ENCODE assay signal across 19 cellular contexts in the genomic region with DNA sequence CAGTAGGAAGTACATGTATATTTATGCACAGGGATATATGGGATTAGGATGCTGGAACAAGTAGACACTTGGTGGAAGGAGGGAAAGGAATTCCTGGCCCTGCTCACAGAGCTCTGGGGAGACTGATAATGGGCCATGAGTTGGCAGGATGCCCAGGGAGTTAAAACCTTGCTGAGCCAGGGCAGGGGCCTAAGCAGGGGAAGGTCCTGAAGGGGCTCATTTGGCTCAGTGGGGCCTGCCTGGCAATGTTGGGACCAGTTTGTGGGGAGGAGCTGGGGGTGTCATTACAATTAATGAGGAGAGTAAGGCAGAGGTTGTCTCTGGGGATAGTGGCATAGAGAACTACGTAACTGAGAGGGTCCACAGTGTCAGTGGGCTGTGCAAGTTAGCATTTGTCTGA.
DNase-seq lines count a peak whose midpoint lies in the region; ATAC-seq and TF ChIP-seq lines count a peak whose summit lies in the region.
"Had no signal": no experiment of that assay in that cellular context is flagged by ENCODE, and none has a peak within 500 bp of the region (broad histone marks: within the 10 kb centered on the region; RNA-seq: fewer than 3 reads in every experiment).

No MANE protein-coding gene starts in this region.

- no peak overlapping the region for H2BK5ac ChIP-seq in trophoblast cell (ENCODE audit: low read depth, low read length, poor library complexity)

- no peak overlapping the region for H4K91ac ChIP-seq in trophoblast cell (ENCODE audit: low read depth, low read length)

- H3K18ac ChIP-seq in trophoblast cell (ENCODE audit: low read length) = no peak overlapping the region

- H2AK5ac ChIP-seq in trophoblast cell (ENCODE audit: low read length) = no peak overlapping the region

- H3K36me3 ChIP-seq in right atrium auricular region (no peaks in the 10 kb centered on the region), cardiac muscle cell (no peaks in the 10 kb centered on the region), trophoblast cell (ENCODE audit: control insufficient read depth in 1 of 2, insufficient read depth in 2 of 2, low read length in 2 of 2) (no peaks in the 10 kb centered on the region)
- H3K36me3 ChIP-seq in effector memory CD4-positive, alpha-beta T cell (ENCODE audit: control insufficient read depth, insufficient read depth, low read length) = no peaks in the 10 kb centered on the region
- H3K36me3 ChIP-seq: gastrocnemius medialis, stomach, vagina had no signal

- H3K4me1 ChIP-seq in right atrium auricular region (peaks cover 0 to 6% of the 10 kb centered on the region in 2 donors), cardiac muscle cell (ENCODE audit: low read depth) (peaks cover 3% of the 10 kb centered on the region), trophoblast cell (ENCODE audit: control insufficient read depth in 1 of 2, insufficient read depth in 2 of 2, low read length in 2 of 2) (no peaks in the 10 kb centered on the region)
- no peaks in the 10 kb centered on the region for H3K4me1 ChIP-seq in effector memory CD4-positive, alpha-beta T cell (ENCODE audit: control insufficient read depth, insufficient read depth, low read length, poor library complexity, severe bottlenecking)

- no peak overlapping the region for H3K14ac ChIP-seq in trophoblast cell (ENCODE audit: low read length)

- intact Hi-C loops in Right ventricle myocardium superior (cut with DNase I) = no loop called here

- no peak overlapping the region for H2AFZ ChIP-seq in trophoblast cell (ENCODE audit: insufficient read depth, low read length, poor library complexity)

- no peaks in the 10 kb centered on the region for H3K9me3 ChIP-seq in right atrium auricular region
- H3K9me3 ChIP-seq in cardiac muscle cell (ENCODE audit: low read depth) = no peaks in the 10 kb centered on the region
- H3K9me3 ChIP-seq in effector memory CD4-positive, alpha-beta T cell (ENCODE audit: control insufficient read depth, low read length) = no peaks in the 10 kb centered on the region
- no peaks in the 10 kb centered on the region for H3K9me3 ChIP-seq in trophoblast cell (ENCODE audit: insufficient read depth, low read depth, low read length)
- H3K9me3 ChIP-seq: gastrocnemius medialis, psoas muscle, stomach, vagina had no signal

- no peak overlapping the region for H3K4ac ChIP-seq in trophoblast cell (ENCODE audit: low read depth, low read length)

- no peak overlapping the region for H4K12ac ChIP-seq in trophoblast cell (ENCODE audit: low read depth, low read length)

- no peak for DNase-seq in Right ventricle myocardium superior
- no peak for DNase-seq in right atrium auricular region (ENCODE audit: low spot score)
- peak; percentile 75 for DNase-seq in NCI-H82 treated with DMSO at 0.1 percent for 48 hours (lab: John Stamatoyannopoulos, UW; ENCODE audit: unreplicated experiment)
- peak; percentile 75 to 95 for DNase-seq in cardiac muscle cell (ENCODE audit: low read depth in 1 of 2, low spot score in 1 of 2)
- no peak for DNase-seq in effector memory CD4-positive, alpha-beta T cell
- no peak for DNase-seq in omental fat pad (ENCODE audit: low spot score)
- no peak for DNase-seq in trophoblast cell
- DNase-seq: activated CD4-positive, alpha-beta T cell treated with anti-CD3 and anti-CD28 coated beads, Interleukin-2, amount 10 ng/mL, durations not matched to agents 7 days and 5 days; activated naive CD8-positive, alpha-beta T cell treated with anti-CD3 and anti-CD28 coated beads for 36 hours; gastrocnemius medialis; GDM1; natural killer cell; NCI-H146; psoas muscle; SHP77 treated with DMSO at 0.1 percent for 48 hours; stomach had no signal

- no CpG with 5 or more reads among the region's 1 CpG for WGBS in trophoblast cell (ENCODE audit: extremely low coverage, insufficient coverage, insufficient read length)

- H2BK12ac ChIP-seq in trophoblast cell (ENCODE audit: low read length) = no peak overlapping the region

- no peaks in the 10 kb centered on the region for H3K27me3 ChIP-seq in right atrium auricular region
- H3K27me3 ChIP-seq in cardiac muscle cell = no peaks in the 10 kb centered on the region
- no peaks in the 10 kb centered on the region for H3K27me3 ChIP-seq in effector memory CD4-positive, alpha-beta T cell (replicated peaks; ENCODE audit: control insufficient read depth, insufficient read depth, low read length, poor library complexity, severe bottlenecking)
- no peaks in the 10 kb centered on the region for H3K27me3 ChIP-seq in trophoblast cell (ENCODE audit: insufficient read depth, low read length)
- H3K27me3 ChIP-seq: gastrocnemius medialis, vagina had no signal

- no peak overlapping the region for H2BK120ac ChIP-seq in trophoblast cell (ENCODE audit: insufficient read depth, low read length, poor library complexity)

- H3K23ac ChIP-seq in trophoblast cell (ENCODE audit: low read length) = no peak overlapping the region

- TF ChIP-seq CTCF in right atrium auricular region (IDR thresholded peaks at IDR 0.05) (no peak), cardiac muscle cell (IDR thresholded peaks at IDR 0.05; ENCODE audit: low read depth, low read length) (no peak), omental fat pad (IDR thresholded peaks at IDR 0.05) (no peak)

- no peak overlapping the region for H3K27ac ChIP-seq in right atrium auricular region
- H3K27ac ChIP-seq in cardiac muscle cell = no peak overlapping the region
- no peak overlapping the region for H3K27ac ChIP-seq in effector memory CD4-positive, alpha-beta T cell (ENCODE audit: insufficient read depth, low read length, poor library complexity, severe bottlenecking)
- no peak overlapping the region for H3K27ac ChIP-seq in trophoblast cell (ENCODE audit: low read depth, low read length)
- H3K27ac ChIP-seq: gastrocnemius medialis, psoas muscle, stomach, vagina had no signal

- ATAC-seq in Right ventricle myocardium superior (ENCODE audit: poor library complexity) (peak; percentile 43), omental fat pad (ENCODE audit: low FRiP score) (no peak), GM19351 (IDR thresholded peaks at IDR 0.05; ENCODE audit: unreplicated experiment) (no peak)
- ATAC-seq: gastrocnemius medialis, natural killer cell, psoas muscle had no signal

- no peaks in the 10 kb centered on the region for H3K79me2 ChIP-seq in trophoblast cell (ENCODE audit: control insufficient read depth, insufficient read depth, low read length, poor library complexity)

- H3K4me3 ChIP-seq in right atrium auricular region (no peak overlapping the region), cardiac muscle cell (no peak overlapping the region), trophoblast cell (ENCODE audit: low read depth, low read length) (no peak overlapping the region)
- no peak overlapping the region for H3K4me3 ChIP-seq in effector memory CD4-positive, alpha-beta T cell (ENCODE audit: insufficient read depth, low read depth, low read length, poor library complexity, severe bottlenecking)
- H3K4me3 ChIP-seq: gastrocnemius medialis, lung, psoas muscle, stomach, vagina had no signal

- H4K8ac ChIP-seq in trophoblast cell (ENCODE audit: low read depth, low read length) = no peak overlapping the region

- H3K79me1 ChIP-seq in trophoblast cell (ENCODE audit: low read length) = no peaks in the 10 kb centered on the region

- H3K9ac ChIP-seq in trophoblast cell (ENCODE audit: low read length) = no peak overlapping the region

- no peak overlapping the region for H3K4me2 ChIP-seq in trophoblast cell (ENCODE audit: low read length)

Comparison
In these comparisons a context has a peak if more than half of its experiments do, and no peak if none do; other contexts are left out.
1. DNase-seq: peak in NCI-H82 treated with DMSO at 0.1 percent for 48 hours (single experiment) and cardiac muscle cell (2 of 2); none in Right ventricle myocardium superior (single experiment), right atrium auricular region (single experiment), effector memory CD4-positive, alpha-beta T cell (0 of 3), omental fat pad (single experiment) and trophoblast cell (0 of 2).